In genomic region chr1:4063516-4063915, GRCh38 we compare ENCODE assay signal across 21 cellular contexts.
"Had no signal": no experiment of that assay in that cellular context is flagged by ENCODE, and none has a peak within 500 bp of the region (broad histone marks: within the 10 kb centered on the region; RNA-seq: fewer than 3 reads in every experiment).

No MANE protein-coding gene starts in this region.

- ATAC-seq: Panc1, PC-3 had no signal

- H3K4me3 ChIP-seq: MG63 had no signal

- H3K9me3 ChIP-seq: MG63, SK-N-SH had no signal

- H3K27me3 ChIP-seq: MG63 had no signal

- DNase-seq: IMR-90, Karpas-422, KG1, MG63, NCI-H1092 treated with DMSO at 0.1 percent for 48 hours, NCI-H1436, NCI-H187, NCI-H2029, NCI-H2081 treated with DMSO at 0.1 percent for 48 hours, NCI-H2171, NCI-H226, NCI-H446, NCI-H510A, NCI-H524 treated with DMSO at 0.1 percent for 48 hours, NCI-H69, NCI-H774, PC-3, SHP77, SK-N-SH had no signal

- H3K36me3 ChIP-seq: MG63 had no signal

- H3K27ac ChIP-seq: RWPE1 had no signal
